In the genomic region with DNA sequence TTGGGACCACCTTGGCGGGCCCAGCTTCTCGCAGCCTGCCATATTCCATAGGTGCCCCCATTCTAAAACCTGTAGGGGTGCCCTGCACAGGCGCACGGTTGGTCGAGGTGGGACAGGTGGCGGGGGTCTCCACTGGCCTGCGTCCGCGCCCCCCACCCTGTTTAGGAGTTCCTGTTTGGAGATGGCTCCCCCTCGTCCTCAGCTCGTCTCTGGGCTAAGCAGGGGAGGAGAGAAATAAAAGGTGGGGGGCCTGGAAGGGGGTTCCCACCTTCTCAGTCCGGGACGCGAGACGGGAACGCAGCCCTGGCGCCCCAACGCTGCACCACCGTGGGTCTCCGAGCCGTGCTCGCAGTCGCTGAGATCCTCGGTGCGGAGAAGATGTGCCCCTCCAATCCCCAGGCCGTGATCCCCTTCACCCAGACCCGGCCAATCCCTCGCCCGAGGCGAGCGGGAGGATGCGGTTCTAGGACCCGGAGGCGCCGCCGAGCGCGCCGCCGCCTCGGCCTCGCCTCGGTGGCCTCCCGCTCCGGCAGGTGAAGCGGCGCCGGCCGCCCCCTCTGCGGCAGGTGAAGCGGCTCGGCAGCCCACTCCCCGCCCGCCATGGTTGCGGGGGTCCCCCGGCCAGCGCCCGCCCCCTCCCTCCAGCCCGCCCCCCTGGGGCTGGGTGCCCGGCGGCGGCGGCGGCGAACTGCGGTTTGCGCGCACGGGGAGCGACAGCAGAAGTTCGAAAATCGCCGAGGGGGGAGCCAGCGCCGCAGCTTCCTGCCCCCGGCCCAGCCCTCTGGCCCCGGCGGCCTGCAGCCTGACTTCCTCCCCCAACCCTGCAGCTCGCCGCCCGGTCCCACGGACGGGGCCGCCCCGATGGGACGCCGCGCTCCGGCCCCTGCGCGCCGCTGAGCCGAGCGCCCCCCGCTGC, we compare ENCODE assay signal across 8 cellular contexts. TPM values are rescaled to one million over a fixed set of nuclear protein-coding genes. Genes with fewer than 3 reads are reported as not detected.
DNase-seq lines count a peak whose midpoint lies in the region; ATAC-seq and TF ChIP-seq lines count a peak whose summit lies in the region.

A gene with protein sequence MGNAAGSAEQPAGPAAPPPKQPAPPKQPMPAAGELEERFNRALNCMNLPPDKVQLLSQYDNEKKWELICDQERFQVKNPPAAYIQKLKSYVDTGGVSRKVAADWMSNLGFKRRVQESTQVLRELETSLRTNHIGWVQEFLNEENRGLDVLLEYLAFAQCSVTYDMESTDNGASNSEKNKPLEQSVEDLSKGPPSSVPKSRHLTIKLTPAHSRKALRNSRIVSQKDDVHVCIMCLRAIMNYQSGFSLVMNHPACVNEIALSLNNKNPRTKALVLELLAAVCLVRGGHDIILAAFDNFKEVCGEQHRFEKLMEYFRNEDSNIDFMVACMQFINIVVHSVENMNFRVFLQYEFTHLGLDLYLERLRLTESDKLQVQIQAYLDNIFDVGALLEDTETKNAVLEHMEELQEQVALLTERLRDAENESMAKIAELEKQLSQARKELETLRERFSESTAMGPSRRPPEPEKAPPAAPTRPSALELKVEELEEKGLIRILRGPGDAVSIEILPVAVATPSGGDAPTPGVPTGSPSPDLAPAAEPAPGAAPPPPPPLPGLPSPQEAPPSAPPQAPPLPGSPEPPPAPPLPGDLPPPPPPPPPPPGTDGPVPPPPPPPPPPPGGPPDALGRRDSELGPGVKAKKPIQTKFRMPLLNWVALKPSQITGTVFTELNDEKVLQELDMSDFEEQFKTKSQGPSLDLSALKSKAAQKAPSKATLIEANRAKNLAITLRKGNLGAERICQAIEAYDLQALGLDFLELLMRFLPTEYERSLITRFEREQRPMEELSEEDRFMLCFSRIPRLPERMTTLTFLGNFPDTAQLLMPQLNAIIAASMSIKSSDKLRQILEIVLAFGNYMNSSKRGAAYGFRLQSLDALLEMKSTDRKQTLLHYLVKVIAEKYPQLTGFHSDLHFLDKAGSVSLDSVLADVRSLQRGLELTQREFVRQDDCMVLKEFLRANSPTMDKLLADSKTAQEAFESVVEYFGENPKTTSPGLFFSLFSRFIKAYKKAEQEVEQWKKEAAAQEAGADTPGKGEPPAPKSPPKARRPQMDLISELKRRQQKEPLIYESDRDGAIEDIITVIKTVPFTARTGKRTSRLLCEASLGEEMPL (plus strand): TSS at position 805 of the 916 bp plus-strand sequence. CDS start 240 bp downstream, outside the sequence.

- peak within 1 kb of the TSS; percentile 54 for H3K9ac ChIP-seq in adipocyte (ENCODE audit: low read length)

- in situ Hi-C loops in ACHN (cut with HindIII; ENCODE audit: low pct_ligation_motif_present, low pct_unique_long_range_greater_than_20kb, low sequenced_read_pairs) = no loop called here
- in situ Hi-C loops in GM18951 (cut with MboI; ENCODE audit: low sequenced_read_pairs, unreplicated experiment) = no loop called here

- DNase-seq in ACHN = peak; percentile 39
- DNase-seq in SJSA1 (ENCODE audit: low read depth in 1 of 2, low spot score in 2 of 2) = peak in 1 of 2 experiments; percentile 48
- peak; percentile 50 for DNase-seq in adipocyte (ENCODE audit: low read depth)
- DNase-seq in skeletal muscle cell (ENCODE audit: low read depth) = no peak
- DNase-seq in NCI-H226 = no peak

- H3K4me1 ChIP-seq in SJSA1 (replicated peaks) (peaks cover 12% of the 10 kb centered on the region), adipocyte (ENCODE audit: control insufficient read depth, insufficient read depth, low read length) (peaks cover 6% of the 10 kb centered on the region)

- H3K27ac ChIP-seq in SJSA1 = no peak within 1 kb of the TSS

- H3K9me3 ChIP-seq in SJSA1 (replicated peaks) (no peaks in the 10 kb centered on the region), adipocyte (ENCODE audit: control insufficient read depth, low read length) (no peaks in the 10 kb centered on the region)

- H3K36me3 ChIP-seq in SJSA1 (no peaks in the 10 kb centered on the region), adipocyte (ENCODE audit: control insufficient read depth, insufficient read depth, low read length, severe bottlenecking) (no peaks in the 10 kb centered on the region)

- no peak for ATAC-seq in HG02571 (IDR thresholded peaks at IDR 0.05; ENCODE audit: unreplicated experiment)

- H3K27me3 ChIP-seq in SJSA1 (replicated peaks) (peaks cover 45% of the 10 kb centered on the region), adipocyte (replicated peaks; ENCODE audit: control insufficient read depth, insufficient read depth, low read length) (peaks cover 9% of the 10 kb centered on the region)

- peak; percentile 53 for TF ChIP-seq POLR2A in GM18951 (IDR thresholded peaks at IDR 0.05; ENCODE audit: extremely low read depth, insufficient read depth, insufficient read length)

- peak within 1 kb of the TSS; percentile 24 for H3K4me3 ChIP-seq in SJSA1
- H3K4me3 ChIP-seq in adipocyte (ENCODE audit: low read length) = peak within 1 kb of the TSS; percentile 72
- H3K4me3 ChIP-seq in iPS-11a (ENCODE audit: low read depth, low read length) = peak within 1 kb of the TSS; percentile 48
- peak within 1 kb of the TSS; percentile 48 for H3K4me3 ChIP-seq in skeletal muscle cell (ENCODE audit: low read depth, low read length)

RNA-seq across cellular contexts. Expression of the gene that starts here (rescaled TPM):
- not detected in 2 replicates for total RNA-seq in SJSA1 (2014; rRNA removed; shearing (Covaris generic))

Comparison
In these comparisons a context has a peak if more than half of its experiments do, and no peak if none do; other contexts are left out.
1. DNase-seq: peak in ACHN (single experiment) and adipocyte (single experiment); none in skeletal muscle cell (single experiment) and NCI-H226 (single experiment).
2. Peak in every context shown above with its lines, with median percentiles within 50 percentile points of each other: H3K4me3 ChIP-seq.